ENCODE assay signal across 30 cellular contexts in genomic region chr10:117931078-117931477, GRCh38.
DNase-seq lines count a peak whose midpoint lies in the region; FAIRE-seq and TF ChIP-seq lines count a peak whose summit lies in the region.
"Had no signal": no experiment of that assay in that cellular context is flagged by ENCODE, and none has a peak within 500 bp of the region (broad histone marks: within the 10 kb centered on the region; RNA-seq: fewer than 3 reads in every experiment).

No MANE protein-coding gene starts in this region.

- no peaks in the 10 kb centered on the region for H3K9me3 ChIP-seq in HEK293 (ENCODE audit: control insufficient read depth, insufficient read depth, low read depth, low read length)
- H3K9me3 ChIP-seq: A549; BE2C; BLaER1; BLaER1 treated with 17β-estradiol and CSF1 and Interleukin-3, amounts not matched to agents 10 nM and 100 nM; Caco-2 had no signal

- DNase-seq in GM12891 (ENCODE audit: insufficient read length, low spot score): no peak
- no peak for DNase-seq in NCI-H2081 (lab: John Stamatoyannopoulos, UW)
- DNase-seq in activated gamma-delta T cell (lab: John Stamatoyannopoulos, UW): no peak
- DNase-seq: 8988T; ACHN; AML-193; BE2C; C1 segment of cervical spinal cord; Caco-2; Calu3; CD4-positive, alpha-beta memory T cell; CD4-positive, alpha-beta T cell; CD4-positive, CD25-positive, alpha-beta regulatory T cell; CD8-positive, alpha-beta memory T cell; CD8-positive, alpha-beta T cell; COR-L47; DMS 273 treated with DMSO at 0.1 percent for 48 hours; DMS153; DMS53; DMS79; DMS79 treated with DMSO at 0.1 percent for 48 hours; DND-41; EL had no signal

- no peak overlapping the region for H3K27ac ChIP-seq in HEK293 (ENCODE audit: extremely low read depth, low read depth, low read length)
- H3K27ac ChIP-seq: 22Rv1; A549; BLaER1; BLaER1 treated with 17β-estradiol and CSF1 and Interleukin-3, amounts not matched to agents 10 nM and 100 nM; C4-2B had no signal

- TF ChIP-seq CTCF in HEK293 (tag by site-specific recombination; IDR thresholded peaks at IDR 0.05): no peak

- POLR2A ChIA-PET in HEK293 (lab: Yijun Ruan, JAX): no interaction called here

- CTCF ChIA-PET in HEK293 (lab: Yijun Ruan, JAX): no interaction called here

- no peaks in the 10 kb centered on the region for H3K4me1 ChIP-seq in HEK293 (ENCODE audit: control insufficient read depth, insufficient read depth, low read length)
- H3K4me1 ChIP-seq: A549, BE2C, Caco-2 had no signal

- H3K4me3 ChIP-seq in HEK293 (ENCODE audit: low read depth, low read length): no peak overlapping the region
- H3K4me3 ChIP-seq: A549; BLaER1; BLaER1 treated with 17β-estradiol and CSF1 and Interleukin-3, amounts not matched to agents 10 nM and 100 nM had no signal

- peak; percentile 41 for FAIRE-seq in GM12891 (lab: Jason Lieb, UNC)
- FAIRE-seq: A549, D721Med had no signal

- no peak for TF ChIP-seq POLR2A in GM12891 (IDR thresholded peaks at IDR 0.05; ENCODE audit: low read depth, low read length)

- no peaks in the 10 kb centered on the region for H3K36me3 ChIP-seq in HEK293 (ENCODE audit: control insufficient read depth in 2 of 2, insufficient read depth in 1 of 2, low read length in 2 of 2)
- H3K36me3 ChIP-seq: BE2C; BLaER1; BLaER1 treated with 17β-estradiol and CSF1 and Interleukin-3, amounts not matched to agents 10 nM and 100 nM had no signal

TF ChIP-seq in GM12891, 5 proteins besides CTCF, POLR2A, EP300 and RAD21:
- TF ChIP-seq POU2F2 (IDR thresholded peaks at IDR 0.05; ENCODE audit: low read depth, low read length): no peak
- no peak for TF ChIP-seq SPI1 (IDR thresholded peaks at IDR 0.05; ENCODE audit: low read depth, low read length)
- no peak for TF ChIP-seq POLR2AphosphoS5 (IDR thresholded peaks at IDR 0.05; ENCODE audit: low read depth, low read length)
- TF ChIP-seq TAF1 (IDR thresholded peaks at IDR 0.05; ENCODE audit: low read depth, low read length): no peak
- TF ChIP-seq PAX5 (IDR thresholded peaks at IDR 0.05; ENCODE audit: insufficient read depth, low read length, severe bottlenecking): no peak

TF ChIP-seq in HEK293, 187 proteins besides CTCF, POLR2A, EP300 and RAD21:
- TF ChIP-seq ZNF416 (tag by site-specific recombination; IDR thresholded peaks at IDR 0.05) (peak; percentile 93), KLF9 (tag by site-specific recombination; IDR thresholded peaks at IDR 0.05; ENCODE audit: low read depth) (no peak)
